In genomic region chr6:109187399-109188114, GRCh38 we compare ENCODE assay signal across 8 cellular contexts.
A peak's percentile ranks its signal among the peaks of the same experiment; 100 is the strongest.
DNase-seq lines count a peak whose midpoint lies in the region; ATAC-seq and TF ChIP-seq lines count a peak whose summit lies in the region.

No MANE protein-coding gene starts in this region.

- H3K27me3 ChIP-seq in lower lobe of right lung (ENCODE audit: low read depth) = no peaks in the 10 kb centered on the region

- TF ChIP-seq CTCF in lower lobe of right lung (IDR thresholded peaks at IDR 0.05) = peak; percentile 92

- DNase-seq in NCI-H82 (lab: John Stamatoyannopoulos, UW) (peak; percentile 69), NCI-H82 treated with DMSO at 0.1 percent for 48 hours (lab: John Stamatoyannopoulos, UW; ENCODE audit: unreplicated experiment) (no peak), NCI-H1930 (lab: John Stamatoyannopoulos, UW) (peak; percentile 7 to 52), cerebellum (ENCODE audit: low spot score) (peak; percentile 52), lower lobe of right lung (peak; percentile 57), hepatic stellate cell (ENCODE audit: low spot score) (no peak)
- DNase-seq in activated CD4-positive, alpha-beta T cell treated with anti-CD3 and anti-CD28 coated beads for 1 hour = peak; percentile 37
- peak; percentile 19 for DNase-seq in stimulated activated CD8-positive, alpha-beta memory T cell treated with anti-CD3 and anti-CD28 coated beads, Interleukin-12 subunit alpha, Interleukin-12 subunit beta, amount 100 ng/mL, for 4 hours (ENCODE audit: low read depth)

- H3K4me1 ChIP-seq in lower lobe of right lung = no peaks in the 10 kb centered on the region

- no peak overlapping the region for H3K4me3 ChIP-seq in lower lobe of right lung

- intact Hi-C loops in lower lobe of right lung (cut with DNase I) = no loop called here

- no peak overlapping the region for H3K27ac ChIP-seq in lower lobe of right lung

- ATAC-seq in lower lobe of right lung = peak; percentile 82 to 87

- no peaks in the 10 kb centered on the region for H3K9me3 ChIP-seq in lower lobe of right lung

- no peaks in the 10 kb centered on the region for H3K36me3 ChIP-seq in lower lobe of right lung

Comparison
In these comparisons a context has a peak if more than half of its experiments do, and no peak if none do; other contexts are left out.
1. DNase-seq: peak in NCI-H82 (single experiment), NCI-H1930 (2 of 2), activated CD4-positive, alpha-beta T cell treated with anti-CD3 and anti-CD28 coated beads for 1 hour (single experiment), cerebellum (single experiment), lower lobe of right lung (single experiment) and stimulated activated CD8-positive, alpha-beta memory T cell treated with anti-CD3 and anti-CD28 coated beads, Interleukin-12 subunit alpha, Interleukin-12 subunit beta, amount 100 ng/mL, for 4 hours (single experiment); none in NCI-H82 treated with DMSO at 0.1 percent for 48 hours (single experiment) and hepatic stellate cell (single experiment).